ENCODE assay signal across 8 cellular contexts in the genomic region with DNA sequence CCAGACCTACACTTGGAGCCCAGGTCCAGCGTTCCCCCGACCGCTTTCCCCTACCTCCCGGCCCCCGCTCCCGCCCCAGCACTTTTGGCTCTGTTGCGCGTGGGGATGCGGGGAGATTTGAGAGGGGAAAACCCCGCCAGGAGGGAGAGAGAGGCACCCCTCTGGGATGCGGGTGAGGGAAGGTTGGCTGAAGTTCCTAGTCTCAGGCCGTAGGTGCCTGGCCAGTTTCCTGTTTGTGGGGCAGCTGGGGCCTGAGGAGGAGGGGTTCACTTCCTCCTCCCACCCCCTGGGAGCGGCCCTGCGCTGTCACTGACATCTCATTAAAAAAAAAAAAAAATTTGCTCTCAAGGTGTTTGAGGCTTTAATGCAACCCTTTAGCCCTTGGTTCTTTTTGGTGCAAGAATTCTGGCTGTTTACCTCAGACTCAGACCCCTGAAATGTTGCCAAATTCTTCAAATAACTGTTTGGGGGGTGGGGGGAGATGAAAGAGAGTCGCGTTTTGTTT.
DNase-seq lines count a peak whose midpoint lies in the region; FAIRE-seq and TF ChIP-seq lines count a peak whose summit lies in the region.

No MANE protein-coding gene starts in this region.

- intact Hi-C loops in posterior cingulate gyrus (cut with DNase I): loop anchor here (10.0 kb wide), 1 partner anchor 267 kb away; no protein-coding TSS in a partner anchor

- H2AFZ ChIP-seq in SU-DHL-6 (ENCODE audit: low read depth, low read length, severe bottlenecking): peak overlapping the region; percentile 89

- H3K9me3 ChIP-seq in SU-DHL-6 (ENCODE audit: insufficient read depth, low read length): no peaks in the 10 kb centered on the region
- H3K9me3 ChIP-seq in neutrophil: no peaks in the 10 kb centered on the region

- peak overlapping the region; percentile 74 for H3K4me2 ChIP-seq in SU-DHL-6 (ENCODE audit: low read depth, low read length, poor library complexity, severe bottlenecking)

- peak overlapping the region; percentile 45 for H3K4me3 ChIP-seq in SU-DHL-6 (ENCODE audit: insufficient read depth, low read length, poor library complexity, severe bottlenecking)
- H3K4me3 ChIP-seq in neutrophil (ENCODE audit: low read depth in 1 of 2, low read length in 1 of 2): peak overlapping the region; percentile 79 to 81

- no peak for FAIRE-seq in H54 (lab: Jason Lieb, UNC)

- no peaks in the 10 kb centered on the region for H4K20me1 ChIP-seq in SU-DHL-6 (ENCODE audit: low read depth, low read length)

- peak; percentile 11 for DNase-seq in ELR (ENCODE audit: low read depth)
- DNase-seq in H54 (ENCODE audit: insufficient read length, low spot score): peak; percentile 54
- DNase-seq in fibroblast of gingiva (ENCODE audit: low read depth): peak; percentile 45
- DNase-seq in posterior cingulate gyrus: no peak
- DNase-seq in OCI-M1 (lab: John Stamatoyannopoulos, UW): no peak
- DNase-seq in NCI-H1092 treated with DMSO at 0.1 percent for 48 hours (lab: John Stamatoyannopoulos, UW): no peak

- H3K9me2 ChIP-seq in SU-DHL-6 (replicated peaks; ENCODE audit: insufficient read depth, low read length): no peaks in the 10 kb centered on the region

- H3K36me3 ChIP-seq in SU-DHL-6 (ENCODE audit: low read length): no peaks in the 10 kb centered on the region
- H3K36me3 ChIP-seq in neutrophil: no peaks in the 10 kb centered on the region

- H3K9ac ChIP-seq in SU-DHL-6 (ENCODE audit: low read length): peak overlapping the region; percentile 59

- H3K27ac ChIP-seq in SU-DHL-6 (ENCODE audit: low read depth, low read length) (peak overlapping the region; percentile 78), neutrophil (peak overlapping the region; percentile 81)

- TF ChIP-seq POLR2A in H54 (IDR thresholded peaks at IDR 0.05; ENCODE audit: low read depth, low read length): no peak

- H3F3A ChIP-seq in SU-DHL-6 (ENCODE audit: insufficient read depth): peaks cover 26% of the 10 kb centered on the region

- H3K27me3 ChIP-seq in SU-DHL-6 (ENCODE audit: low read length) (no peaks in the 10 kb centered on the region), neutrophil (peaks cover 7% of the 10 kb centered on the region)

- no peaks in the 10 kb centered on the region for H3K79me2 ChIP-seq in SU-DHL-6 (ENCODE audit: insufficient read depth, low read length)

- peaks cover 32 to 37% of the 10 kb centered on the region in 2 experiments for H3K4me1 ChIP-seq in neutrophil (ENCODE audit: control insufficient read depth in 1 of 2, insufficient read depth in 1 of 2, low read depth in 1 of 2, low read length in 1 of 2)

- no peak for TF ChIP-seq CTCF in SU-DHL-6 (IDR thresholded peaks at IDR 0.05; ENCODE audit: insufficient read depth, low read length, poor library complexity, severe bottlenecking)
- no peak for TF ChIP-seq CTCF in neutrophil (IDR thresholded peaks at IDR 0.05)

Comparison
In these comparisons a context has a peak if more than half of its experiments do, and no peak if none do; other contexts are left out.
1. DNase-seq: peak in ELR (single experiment), H54 (single experiment) and fibroblast of gingiva (single experiment); none in posterior cingulate gyrus (0 of 10), OCI-M1 (single experiment) and NCI-H1092 treated with DMSO at 0.1 percent for 48 hours (single experiment).